In the genomic region with DNA sequence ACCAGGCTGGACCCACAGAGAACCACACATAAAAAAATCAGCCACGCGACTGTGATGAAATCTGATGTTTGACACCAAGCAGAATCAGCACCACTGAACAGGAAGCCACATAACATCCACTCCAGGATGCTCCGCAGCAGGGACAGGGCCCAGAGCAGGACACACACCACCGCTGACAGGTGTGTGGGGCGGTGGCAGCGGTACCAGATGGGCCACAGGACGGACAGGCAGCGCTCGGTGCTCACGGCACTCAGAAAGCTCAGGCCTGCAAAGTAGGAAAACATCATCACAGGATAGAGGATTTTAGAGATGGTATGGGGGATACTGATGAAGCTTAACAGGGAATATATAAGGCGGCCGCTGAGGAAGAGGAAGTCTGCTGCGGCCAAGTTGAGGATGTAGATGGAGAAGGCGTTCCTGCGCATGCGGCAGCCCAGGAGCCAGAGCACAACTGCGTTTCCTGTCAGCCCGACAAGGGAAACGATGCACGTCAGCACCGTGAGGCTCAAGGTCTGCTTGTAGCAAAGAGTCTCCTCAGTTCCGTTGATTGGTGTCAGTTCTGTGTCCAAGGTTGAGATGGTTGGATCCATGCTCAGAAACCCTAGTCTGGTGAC, we compare ENCODE assay signal across 2 cellular contexts.
TF ChIP-seq lines count a peak whose summit lies in the region.

No MANE protein-coding gene starts in this region.

TF ChIP-seq in H1, 55 proteins besides CTCF, POLR2A, EP300 and RAD21:
- TF ChIP-seq CREB1 (IDR thresholded peaks at IDR 0.05) (no peak), TAF1 (IDR thresholded peaks at IDR 0.05; ENCODE audit: low read depth, low read length) (no peak), POU5F1 (IDR thresholded peaks at IDR 0.05; ENCODE audit: low read depth, low read length) (no peak), CHD1 (IDR thresholded peaks at IDR 0.05; ENCODE audit: low read depth, low read length) (no peak), CTBP2 (IDR thresholded peaks at IDR 0.05; ENCODE audit: borderline replicate concordance, insufficient read depth, insufficient read length, low read length) (no peak), RFX5 (IDR thresholded peaks at IDR 0.05; ENCODE audit: borderline replicate concordance, low read depth, low read length) (no peak), TCF12 (IDR thresholded peaks at IDR 0.05; ENCODE audit: low read depth, low read length) (no peak), BCL11A (IDR thresholded peaks at IDR 0.05; ENCODE audit: low read depth in 2 of 2, low read length in 2 of 2) (no peak), RBBP5 (IDR thresholded peaks at IDR 0.05; ENCODE audit: borderline replicate concordance, low read depth, low read length) (no peak), GABPA (IDR thresholded peaks at IDR 0.05; ENCODE audit: borderline replicate concordance, insufficient read depth, low read length) (no peak), TAF7 (optimal IDR thresholded peaks at IDR 0.05; ENCODE audit: borderline replicate concordance, low read depth, low read length) (no peak), JUND (IDR thresholded peaks at IDR 0.05; ENCODE audit: low read length) (no peak), RNF2 (IDR thresholded peaks at IDR 0.05; ENCODE audit: borderline replicate concordance, low read depth, low read length, missing control alignments, poor library complexity, severe bottlenecking) (no peak), RXRA (IDR thresholded peaks at IDR 0.05; ENCODE audit: insufficient read depth, low read depth, low read length) (no peak), KDM1A (IDR thresholded peaks at IDR 0.05; ENCODE audit: borderline replicate concordance, low read length) (no peak), PHF8 (conservative IDR thresholded peaks at IDR 0.05; ENCODE audit: low read depth, low read length) (no peak), GTF2F1 (IDR thresholded peaks at IDR 0.05; ENCODE audit: borderline replicate concordance, low read depth, low read length) (no peak)
- TF ChIP-seq, protein P1, sequence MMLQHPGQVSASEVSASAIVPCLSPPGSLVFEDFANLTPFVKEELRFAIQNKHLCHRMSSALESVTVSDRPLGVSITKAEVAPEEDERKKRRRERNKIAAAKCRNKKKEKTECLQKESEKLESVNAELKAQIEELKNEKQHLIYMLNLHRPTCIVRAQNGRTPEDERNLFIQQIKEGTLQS (IDR thresholded peaks at IDR 0.05; ENCODE audit: insufficient read depth, low read depth, low read length) = no peak

TF ChIP-seq in WTC11, 78 proteins besides CTCF, POLR2A, EP300 and RAD21:
- TF ChIP-seq, protein P2, sequence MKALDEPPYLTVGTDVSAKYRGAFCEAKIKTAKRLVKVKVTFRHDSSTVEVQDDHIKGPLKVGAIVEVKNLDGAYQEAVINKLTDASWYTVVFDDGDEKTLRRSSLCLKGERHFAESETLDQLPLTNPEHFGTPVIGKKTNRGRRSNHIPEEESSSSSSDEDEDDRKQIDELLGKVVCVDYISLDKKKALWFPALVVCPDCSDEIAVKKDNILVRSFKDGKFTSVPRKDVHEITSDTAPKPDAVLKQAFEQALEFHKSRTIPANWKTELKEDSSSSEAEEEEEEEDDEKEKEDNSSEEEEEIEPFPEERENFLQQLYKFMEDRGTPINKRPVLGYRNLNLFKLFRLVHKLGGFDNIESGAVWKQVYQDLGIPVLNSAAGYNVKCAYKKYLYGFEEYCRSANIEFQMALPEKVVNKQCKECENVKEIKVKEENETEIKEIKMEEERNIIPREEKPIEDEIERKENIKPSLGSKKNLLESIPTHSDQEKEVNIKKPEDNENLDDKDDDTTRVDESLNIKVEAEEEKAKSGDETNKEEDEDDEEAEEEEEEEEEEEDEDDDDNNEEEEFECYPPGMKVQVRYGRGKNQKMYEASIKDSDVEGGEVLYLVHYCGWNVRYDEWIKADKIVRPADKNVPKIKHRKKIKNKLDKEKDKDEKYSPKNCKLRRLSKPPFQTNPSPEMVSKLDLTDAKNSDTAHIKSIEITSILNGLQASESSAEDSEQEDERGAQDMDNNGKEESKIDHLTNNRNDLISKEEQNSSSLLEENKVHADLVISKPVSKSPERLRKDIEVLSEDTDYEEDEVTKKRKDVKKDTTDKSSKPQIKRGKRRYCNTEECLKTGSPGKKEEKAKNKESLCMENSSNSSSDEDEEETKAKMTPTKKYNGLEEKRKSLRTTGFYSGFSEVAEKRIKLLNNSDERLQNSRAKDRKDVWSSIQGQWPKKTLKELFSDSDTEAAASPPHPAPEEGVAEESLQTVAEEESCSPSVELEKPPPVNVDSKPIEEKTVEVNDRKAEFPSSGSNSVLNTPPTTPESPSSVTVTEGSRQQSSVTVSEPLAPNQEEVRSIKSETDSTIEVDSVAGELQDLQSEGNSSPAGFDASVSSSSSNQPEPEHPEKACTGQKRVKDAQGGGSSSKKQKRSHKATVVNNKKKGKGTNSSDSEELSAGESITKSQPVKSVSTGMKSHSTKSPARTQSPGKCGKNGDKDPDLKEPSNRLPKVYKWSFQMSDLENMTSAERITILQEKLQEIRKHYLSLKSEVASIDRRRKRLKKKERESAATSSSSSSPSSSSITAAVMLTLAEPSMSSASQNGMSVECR (CRISPR knock-in tag; IDR thresholded peaks at IDR 0.05; ENCODE audit: borderline replicate concordance) = no peak
- TF ChIP-seq, protein P3, sequence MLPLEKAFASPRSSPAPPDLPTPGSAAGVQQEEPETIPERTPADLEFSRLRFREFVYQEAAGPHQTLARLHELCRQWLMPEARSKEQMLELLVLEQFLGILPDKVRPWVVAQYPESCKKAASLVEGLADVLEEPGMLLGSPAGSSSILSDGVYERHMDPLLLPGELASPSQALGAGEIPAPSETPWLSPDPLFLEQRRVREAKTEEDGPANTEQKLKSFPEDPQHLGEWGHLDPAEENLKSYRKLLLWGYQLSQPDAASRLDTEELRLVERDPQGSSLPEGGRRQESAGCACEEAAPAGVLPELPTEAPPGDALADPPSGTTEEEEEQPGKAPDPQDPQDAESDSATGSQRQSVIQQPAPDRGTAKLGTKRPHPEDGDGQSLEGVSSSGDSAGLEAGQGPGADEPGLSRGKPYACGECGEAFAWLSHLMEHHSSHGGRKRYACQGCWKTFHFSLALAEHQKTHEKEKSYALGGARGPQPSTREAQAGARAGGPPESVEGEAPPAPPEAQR (CRISPR knock-in tag; IDR thresholded peaks at IDR 0.05) = no peak
- TF ChIP-seq IRF1 (CRISPR knock-in tag; IDR thresholded peaks at IDR 0.05) (no peak), ZNF121 (CRISPR knock-in tag; IDR thresholded peaks at IDR 0.05) (no peak), ZNF317 (CRISPR knock-in tag; IDR thresholded peaks at IDR 0.05; ENCODE audit: borderline replicate concordance, low read depth) (no peak), ZNF263 (CRISPR knock-in tag; IDR thresholded peaks at IDR 0.05; ENCODE audit: low read depth) (no peak), SOX15 (CRISPR knock-in tag; IDR thresholded peaks at IDR 0.05) (no peak), PRDM15 (CRISPR knock-in tag; IDR thresholded peaks at IDR 0.05) (no peak), CREM (CRISPR knock-in tag; IDR thresholded peaks at IDR 0.05) (no peak), E2F5 (CRISPR knock-in tag; IDR thresholded peaks at IDR 0.05) (no peak), RORB (CRISPR knock-in tag; IDR thresholded peaks at IDR 0.05) (no peak), JAZF1 (CRISPR knock-in tag; IDR thresholded peaks at IDR 0.05) (no peak), SP1 (CRISPR knock-in tag; conservative IDR thresholded peaks at IDR 0.05) (no peak), TCF7 (CRISPR knock-in tag; IDR thresholded peaks at IDR 0.05; ENCODE audit: low read depth) (no peak)
- TF ChIP-seq, protein P4, sequence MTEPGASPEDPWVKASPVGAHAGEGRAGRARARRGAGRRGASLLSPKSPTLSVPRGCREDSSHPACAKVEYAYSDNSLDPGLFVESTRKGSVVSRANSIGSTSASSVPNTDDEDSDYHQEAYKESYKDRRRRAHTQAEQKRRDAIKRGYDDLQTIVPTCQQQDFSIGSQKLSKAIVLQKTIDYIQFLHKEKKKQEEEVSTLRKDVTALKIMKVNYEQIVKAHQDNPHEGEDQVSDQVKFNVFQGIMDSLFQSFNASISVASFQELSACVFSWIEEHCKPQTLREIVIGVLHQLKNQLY (CRISPR knock-in tag; IDR thresholded peaks at IDR 0.05) = no peak
- TF ChIP-seq, protein P5, sequence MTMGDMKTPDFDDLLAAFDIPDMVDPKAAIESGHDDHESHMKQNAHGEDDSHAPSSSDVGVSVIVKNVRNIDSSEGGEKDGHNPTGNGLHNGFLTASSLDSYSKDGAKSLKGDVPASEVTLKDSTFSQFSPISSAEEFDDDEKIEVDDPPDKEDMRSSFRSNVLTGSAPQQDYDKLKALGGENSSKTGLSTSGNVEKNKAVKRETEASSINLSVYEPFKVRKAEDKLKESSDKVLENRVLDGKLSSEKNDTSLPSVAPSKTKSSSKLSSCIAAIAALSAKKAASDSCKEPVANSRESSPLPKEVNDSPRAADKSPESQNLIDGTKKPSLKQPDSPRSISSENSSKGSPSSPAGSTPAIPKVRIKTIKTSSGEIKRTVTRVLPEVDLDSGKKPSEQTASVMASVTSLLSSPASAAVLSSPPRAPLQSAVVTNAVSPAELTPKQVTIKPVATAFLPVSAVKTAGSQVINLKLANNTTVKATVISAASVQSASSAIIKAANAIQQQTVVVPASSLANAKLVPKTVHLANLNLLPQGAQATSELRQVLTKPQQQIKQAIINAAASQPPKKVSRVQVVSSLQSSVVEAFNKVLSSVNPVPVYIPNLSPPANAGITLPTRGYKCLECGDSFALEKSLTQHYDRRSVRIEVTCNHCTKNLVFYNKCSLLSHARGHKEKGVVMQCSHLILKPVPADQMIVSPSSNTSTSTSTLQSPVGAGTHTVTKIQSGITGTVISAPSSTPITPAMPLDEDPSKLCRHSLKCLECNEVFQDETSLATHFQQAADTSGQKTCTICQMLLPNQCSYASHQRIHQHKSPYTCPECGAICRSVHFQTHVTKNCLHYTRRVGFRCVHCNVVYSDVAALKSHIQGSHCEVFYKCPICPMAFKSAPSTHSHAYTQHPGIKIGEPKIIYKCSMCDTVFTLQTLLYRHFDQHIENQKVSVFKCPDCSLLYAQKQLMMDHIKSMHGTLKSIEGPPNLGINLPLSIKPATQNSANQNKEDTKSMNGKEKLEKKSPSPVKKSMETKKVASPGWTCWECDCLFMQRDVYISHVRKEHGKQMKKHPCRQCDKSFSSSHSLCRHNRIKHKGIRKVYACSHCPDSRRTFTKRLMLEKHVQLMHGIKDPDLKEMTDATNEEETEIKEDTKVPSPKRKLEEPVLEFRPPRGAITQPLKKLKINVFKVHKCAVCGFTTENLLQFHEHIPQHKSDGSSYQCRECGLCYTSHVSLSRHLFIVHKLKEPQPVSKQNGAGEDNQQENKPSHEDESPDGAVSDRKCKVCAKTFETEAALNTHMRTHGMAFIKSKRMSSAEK (CRISPR knock-in tag; IDR thresholded peaks at IDR 0.05; ENCODE audit: borderline replicate concordance) = no peak
- TF ChIP-seq, protein P6, sequence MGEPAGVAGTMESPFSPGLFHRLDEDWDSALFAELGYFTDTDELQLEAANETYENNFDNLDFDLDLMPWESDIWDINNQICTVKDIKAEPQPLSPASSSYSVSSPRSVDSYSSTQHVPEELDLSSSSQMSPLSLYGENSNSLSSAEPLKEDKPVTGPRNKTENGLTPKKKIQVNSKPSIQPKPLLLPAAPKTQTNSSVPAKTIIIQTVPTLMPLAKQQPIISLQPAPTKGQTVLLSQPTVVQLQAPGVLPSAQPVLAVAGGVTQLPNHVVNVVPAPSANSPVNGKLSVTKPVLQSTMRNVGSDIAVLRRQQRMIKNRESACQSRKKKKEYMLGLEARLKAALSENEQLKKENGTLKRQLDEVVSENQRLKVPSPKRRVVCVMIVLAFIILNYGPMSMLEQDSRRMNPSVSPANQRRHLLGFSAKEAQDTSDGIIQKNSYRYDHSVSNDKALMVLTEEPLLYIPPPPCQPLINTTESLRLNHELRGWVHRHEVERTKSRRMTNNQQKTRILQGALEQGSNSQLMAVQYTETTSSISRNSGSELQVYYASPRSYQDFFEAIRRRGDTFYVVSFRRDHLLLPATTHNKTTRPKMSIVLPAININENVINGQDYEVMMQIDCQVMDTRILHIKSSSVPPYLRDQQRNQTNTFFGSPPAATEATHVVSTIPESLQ (CRISPR knock-in tag; IDR thresholded peaks at IDR 0.05) = no peak
